Comparison of ENCODE assay signal across 8 cellular contexts in the genomic region with DNA sequence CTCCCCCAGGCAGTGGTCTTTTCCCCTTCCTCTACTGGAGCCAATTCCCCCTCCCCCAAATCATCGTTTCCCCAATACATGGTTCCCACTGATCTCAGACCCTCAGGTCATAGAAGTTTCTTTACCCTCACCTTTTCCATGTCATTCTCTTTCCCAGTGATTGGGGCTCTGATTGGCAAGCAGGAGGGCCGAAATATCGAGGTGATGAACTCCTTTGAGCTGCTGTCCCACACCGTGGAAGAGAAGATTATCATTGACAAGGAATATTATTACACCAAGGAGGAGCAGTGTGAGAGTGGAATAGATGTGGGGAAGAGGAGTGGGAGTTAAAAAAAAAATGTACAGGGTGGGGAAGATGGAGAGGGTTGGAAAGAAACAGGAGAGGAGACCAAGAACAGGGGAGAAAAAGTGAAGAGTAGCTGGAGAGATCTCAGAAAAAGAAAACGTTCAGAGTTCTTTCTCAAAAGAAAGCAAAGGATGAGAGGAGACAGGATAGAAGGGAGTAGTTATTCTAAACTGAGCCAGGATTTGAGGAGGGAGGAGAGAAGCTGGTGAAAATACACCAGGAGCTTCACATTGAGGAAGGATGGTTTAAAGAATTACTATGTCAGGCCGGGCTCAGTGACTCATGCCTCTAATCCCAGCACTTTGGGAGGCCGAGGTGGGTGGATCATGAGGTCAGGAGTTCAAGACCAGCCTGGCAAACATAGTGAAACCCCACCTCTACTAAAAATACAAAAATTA. TPM values are rescaled to one million over a fixed set of nuclear protein-coding genes. Genes with fewer than 3 reads are reported as not detected.
DNase-seq lines count a peak whose midpoint lies in the region; ATAC-seq and TF ChIP-seq lines count a peak whose summit lies in the region.

No MANE protein-coding gene starts in this region.

- H3K27ac ChIP-seq in right cardiac atrium (ENCODE audit: low read length), result no peak overlapping the region

- no peaks in the 10 kb centered on the region for H3K9me3 Mint-ChIP-seq in stimulated activated effector memory CD8-positive, alpha-beta T cell treated with anti-CD3 and anti-CD28 coated beads, Interleukin-12 subunit alpha, Interleukin-12 subunit beta, amount 100 ng/mL, for 72 hours

- peak overlapping the region; percentile 91 for H3K27ac Mint-ChIP-seq in stimulated activated effector memory CD8-positive, alpha-beta T cell treated with anti-CD3 and anti-CD28 coated beads, Interleukin-12 subunit alpha, Interleukin-12 subunit beta, amount 100 ng/mL, for 72 hours

- peak; percentile 62 for DNase-seq in HCEC 1CT
- no peak for DNase-seq in right cardiac atrium
- DNase-seq in stimulated activated effector memory CD8-positive, alpha-beta T cell treated with anti-CD3 and anti-CD28 coated beads, Interleukin-12 subunit alpha, Interleukin-12 subunit beta, amount 100 ng/mL, for 72 hours (ENCODE audit: low spot score in 2 of 2), result no peak
- no peak for DNase-seq in NCI-H526 treated with DMSO at 0.1 percent for 48 hours (lab: John Stamatoyannopoulos, UW)
- DNase-seq in head of caudate nucleus, result no peak

- no peak for TF ChIP-seq POLR2A in GM18505 (IDR thresholded peaks at IDR 0.05; ENCODE audit: borderline replicate concordance, extremely low read depth, insufficient read depth, insufficient read length)

- peaks cover 31% of the 10 kb centered on the region for H3K4me1 Mint-ChIP-seq in stimulated activated effector memory CD8-positive, alpha-beta T cell treated with anti-CD3 and anti-CD28 coated beads, Interleukin-12 subunit alpha, Interleukin-12 subunit beta, amount 100 ng/mL, for 72 hours

- H3K4me3 ChIP-seq in WI38 (ENCODE audit: low read depth, low read length) (peak overlapping the region; percentile 76), right cardiac atrium (ENCODE audit: low read length) (peak overlapping the region; percentile 79)

- H3K4me3 Mint-ChIP-seq in stimulated activated effector memory CD8-positive, alpha-beta T cell treated with anti-CD3 and anti-CD28 coated beads, Interleukin-12 subunit alpha, Interleukin-12 subunit beta, amount 100 ng/mL, for 72 hours, result peak overlapping the region; percentile 87

- peaks cover 73% of the 10 kb centered on the region for H3K36me3 Mint-ChIP-seq in stimulated activated effector memory CD8-positive, alpha-beta T cell treated with anti-CD3 and anti-CD28 coated beads, Interleukin-12 subunit alpha, Interleukin-12 subunit beta, amount 100 ng/mL, for 72 hours

- H3K9me3 ChIP-seq in right cardiac atrium (ENCODE audit: control insufficient read depth, low read length), result no peaks in the 10 kb centered on the region

- WGBS in right cardiac atrium, result 31% methylated on average over 7 of the region's 7 CpGs

- peaks cover 3% of the 10 kb centered on the region for H3K4me1 ChIP-seq in right cardiac atrium (ENCODE audit: control insufficient read depth, insufficient read depth, low read length)

- no peak for ATAC-seq in right cardiac atrium
- ATAC-seq in stimulated activated effector memory CD8-positive, alpha-beta T cell treated with anti-CD3 and anti-CD28 coated beads, Interleukin-12 subunit alpha, Interleukin-12 subunit beta, amount 100 ng/mL, for 72 hours, result no peak
- no peak for ATAC-seq in GM18505 (IDR thresholded peaks at IDR 0.05; ENCODE audit: unreplicated experiment)
- no peak for ATAC-seq in GM18498 (IDR thresholded peaks at IDR 0.05; ENCODE audit: unreplicated experiment)

- no peaks in the 10 kb centered on the region for H3K27me3 ChIP-seq in right cardiac atrium (ENCODE audit: control insufficient read depth, insufficient read depth)

- intact Hi-C loops in right cardiac atrium (cut with DNase I), result loop anchor here in 2 of 4 donors (10.0 kb wide), 1 partner anchor 95 kb away; no protein-coding TSS in a partner anchor
- intact Hi-C loops in head of caudate nucleus (cut with DNase I), result no loop called here

- no peak for TF ChIP-seq CTCF in WI38 (IDR thresholded peaks at IDR 0.05; ENCODE audit: low read depth, low read length)

RNA-seq across cellular contexts. Expression of a gene that starts 0.9 kb away (rescaled TPM):
- total RNA-seq in right cardiac atrium, result 100 to 1,000 TPM; 112 to 126 (median 117) TPM
- polyA plus RNA-seq in right cardiac atrium, result 131 TPM

RNA-seq across cellular contexts. Expression of a gene that starts 8.1 kb away (rescaled TPM):
- 10 to 100 TPM; 17.8 to 18.2 (median 18.0) TPM for total RNA-seq in right cardiac atrium
- 12.1 TPM for polyA plus RNA-seq in right cardiac atrium

RNA-seq across cellular contexts. Expression of a gene that starts 11.6 kb away (rescaled TPM):
- total RNA-seq in right cardiac atrium, result 10 to 100 TPM; 14.2 to 26.9 (median 21.6) TPM
- 16.7 TPM for polyA plus RNA-seq in right cardiac atrium

RNA-seq across cellular contexts. Expression of a gene that starts 11.8 kb away (rescaled TPM):
- total RNA-seq in right cardiac atrium, result 10 to 100 TPM; 10.1 to 15.4 (median 14.0) TPM
- polyA plus RNA-seq in right cardiac atrium, result 10.7 TPM

RNA-seq across cellular contexts. Expression of a gene that starts 29.5 kb away (rescaled TPM):
- total RNA-seq in right cardiac atrium, result 10 to 100 TPM; 29.7 to 37.7 (median 32.9) TPM
- polyA plus RNA-seq in right cardiac atrium, result 33.9 TPM
